Comparison of ENCODE assay signal across 9 cellular contexts in the genomic region with DNA sequence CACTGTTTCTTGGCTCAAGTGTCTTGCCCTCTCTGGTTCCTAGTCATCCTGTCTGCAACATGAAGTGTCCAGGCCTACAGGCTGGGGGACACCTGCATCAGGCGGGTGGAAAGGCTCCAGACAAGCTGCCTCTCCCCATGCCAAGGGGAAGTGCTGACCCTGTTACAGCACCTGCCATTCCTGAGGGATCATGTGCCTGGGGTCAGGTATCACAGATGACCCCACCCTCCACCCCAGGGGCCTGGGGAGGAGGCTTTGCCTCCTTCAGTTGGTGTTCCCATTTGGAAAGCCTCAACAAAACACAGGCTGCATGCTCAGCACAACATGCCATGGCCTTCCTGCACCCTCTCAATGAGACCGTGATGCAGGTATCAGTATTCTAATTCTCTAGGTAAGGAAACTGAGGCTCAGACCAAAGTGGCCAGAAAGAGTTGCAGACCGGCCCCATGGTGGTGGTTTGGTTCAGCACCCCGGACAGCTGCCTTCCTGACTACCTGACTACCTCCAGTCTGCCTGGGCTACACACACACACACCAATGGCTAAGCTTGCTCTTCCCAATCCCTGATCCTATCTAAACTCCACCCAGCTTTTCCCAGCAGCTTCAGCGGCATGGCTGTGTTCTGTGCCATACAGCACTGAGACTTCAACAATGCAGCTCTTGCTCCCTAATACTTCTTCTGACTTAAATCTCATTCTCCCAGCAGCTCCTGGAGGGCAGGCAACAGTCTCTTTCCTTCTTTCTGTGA.
DNase-seq lines count a peak whose midpoint lies in the region; ATAC-seq and TF ChIP-seq lines count a peak whose summit lies in the region.
"Had no signal": no experiment of that assay in that cellular context is flagged by ENCODE, and none has a peak within 500 bp of the region (broad histone marks: within the 10 kb centered on the region; RNA-seq: fewer than 3 reads in every experiment).

No MANE protein-coding gene starts in this region.

- no peaks in the 10 kb centered on the region for H3K4me1 Mint-ChIP-seq in stimulated activated naive CD8-positive, alpha-beta T cell treated with anti-CD3 and anti-CD28 coated beads, Interleukin-15, amount 100 ng/mL, for 72 hours

- H3K79me2 ChIP-seq in SK-N-SH (ENCODE audit: insufficient read depth) = no peaks in the 10 kb centered on the region

- H4K20me1 ChIP-seq in SK-N-SH (ENCODE audit: insufficient read depth) = no peaks in the 10 kb centered on the region

- TF ChIP-seq CTCF in SK-N-SH (IDR thresholded peaks at IDR 0.05) = no peak
- TF ChIP-seq CTCF in foreskin keratinocyte (conservative IDR thresholded peaks at IDR 0.05) = no peak

- POLR2A ChIA-PET in SK-N-SH (lab: Yijun Ruan, JAX) = no interaction called here

- no peaks in the 10 kb centered on the region for H3K9me3 ChIP-seq in SK-N-SH

- H3K9me2 ChIP-seq in SK-N-SH = no peaks in the 10 kb centered on the region

- H3K9ac ChIP-seq in SK-N-SH = no peak overlapping the region

- no peak for TF ChIP-seq RAD21 in SK-N-SH (IDR thresholded peaks at IDR 0.05; ENCODE audit: low read length)

- no peak overlapping the region for H3K27ac Mint-ChIP-seq in stimulated activated naive CD8-positive, alpha-beta T cell treated with anti-CD3 and anti-CD28 coated beads, Interleukin-15, amount 100 ng/mL, for 72 hours

- H3K27me3 ChIP-seq in SK-N-SH (ENCODE audit: insufficient read depth) = 0 out of 2 replicates have a peak, but pooled peaks cover 4% of the 10 kb centered on the region
- no peaks in the 10 kb centered on the region for H3K27me3 ChIP-seq in foreskin keratinocyte

- no peaks in the 10 kb centered on the region for H3F3A ChIP-seq in SK-N-SH (replicated peaks; ENCODE audit: insufficient read depth)

- DNase-seq in stimulated activated naive CD8-positive, alpha-beta T cell treated with anti-CD3 and anti-CD28 coated beads, Interleukin-15, Interleukin-2, amounts not matched to agents 100 U/mL and 50 U/mL, for 24 hours = peak; percentile 10
- no peak for DNase-seq in stimulated activated naive CD8-positive, alpha-beta T cell treated with anti-CD3 and anti-CD28 coated beads, Interleukin-15, amount 100 ng/mL, for 72 hours
- DNase-seq in SK-N-SH (no peak), foreskin keratinocyte (peak; percentile 10 to 23), NCI-H526 (lab: John Stamatoyannopoulos, UW) (no peak)
- DNase-seq in stimulated activated naive CD4-positive, alpha-beta T cell (lab: John Stamatoyannopoulos, UW) = no peak

- H3K27me3 Mint-ChIP-seq in stimulated activated naive CD8-positive, alpha-beta T cell treated with anti-CD3 and anti-CD28 coated beads, Interleukin-15, amount 100 ng/mL, for 72 hours = peaks cover 13% of the 10 kb centered on the region

- H3K4me3 ChIP-seq in SK-N-SH (ENCODE audit: low read depth in 2 of 2, low read length in 1 of 2) = no peak overlapping the region
- H3K4me3 ChIP-seq: PC-9 had no signal

- H3K36me3 ChIP-seq in SK-N-SH (replicated peaks in 1 of 2; ENCODE audit: control insufficient read depth in 1 of 2, insufficient read depth in 2 of 2, low read length in 1 of 2) = no peaks in the 10 kb centered on the region

- no peak for TF ChIP-seq EP300 in SK-N-SH (IDR thresholded peaks at IDR 0.05; ENCODE audit: borderline replicate concordance in 1 of 2, low read depth in 1 of 2, low read length in 1 of 2)

- no peak for ATAC-seq in stimulated activated naive CD8-positive, alpha-beta T cell treated with anti-CD3 and anti-CD28 coated beads, Interleukin-15, Interleukin-2, amounts not matched to agents 100 U/mL and 50 U/mL, for 24 hours
- ATAC-seq in stimulated activated naive CD8-positive, alpha-beta T cell treated with anti-CD3 and anti-CD28 coated beads, Interleukin-15, amount 100 ng/mL, for 72 hours = no peak
- ATAC-seq in foreskin keratinocyte (peak; percentile 61), GM19395 (IDR thresholded peaks at IDR 0.05; ENCODE audit: unreplicated experiment) (no peak), HG02610 (IDR thresholded peaks at IDR 0.05; ENCODE audit: unreplicated experiment) (no peak)

- 35% methylated on average over 2 of the region's 5 CpGs for WGBS in SK-N-SH (ENCODE audit: low lambda C conversion rate)

- CTCF ChIA-PET in SK-N-SH (lab: Yijun Ruan, JAX) = interaction anchor here (1.1 kb wide), 1 partner anchor 53 kb away, joined by 5 read pairs; no protein-coding TSS in a partner anchor

- H3K27ac ChIP-seq in SK-N-SH (ENCODE audit: low read depth in 2 of 2, low read length in 1 of 2) (no peak overlapping the region), foreskin keratinocyte (no peak overlapping the region)
- H3K27ac ChIP-seq: PC-9 had no signal

- H3K9me3 Mint-ChIP-seq in stimulated activated naive CD8-positive, alpha-beta T cell treated with anti-CD3 and anti-CD28 coated beads, Interleukin-15, amount 100 ng/mL, for 72 hours = peaks cover 0 to 5% of the 10 kb centered on the region in 2 donors

- H3K4me1 ChIP-seq in SK-N-SH (ENCODE audit: control insufficient read depth in 1 of 2, insufficient read depth in 2 of 2, low read depth in 1 of 2, low read length in 1 of 2) (no peaks in the 10 kb centered on the region), foreskin keratinocyte (no peaks in the 10 kb centered on the region)

- no peak overlapping the region for H2AFZ ChIP-seq in SK-N-SH (ENCODE audit: low read depth)
- H2AFZ ChIP-seq: PC-9 had no signal

- H3K4me2 ChIP-seq in SK-N-SH = no peak overlapping the region
- H3K4me2 ChIP-seq: PC-9 had no signal

- no peak overlapping the region for H3K4me3 Mint-ChIP-seq in stimulated activated naive CD8-positive, alpha-beta T cell treated with anti-CD3 and anti-CD28 coated beads, Interleukin-15, amount 100 ng/mL, for 72 hours

TF ChIP-seq in SK-N-SH, 30 proteins besides CTCF, POLR2A, EP300 and RAD21:
- no peak for TF ChIP-seq SMC3 (IDR thresholded peaks at IDR 0.05; ENCODE audit: low read depth, low read length)
- TF ChIP-seq, protein P1, sequence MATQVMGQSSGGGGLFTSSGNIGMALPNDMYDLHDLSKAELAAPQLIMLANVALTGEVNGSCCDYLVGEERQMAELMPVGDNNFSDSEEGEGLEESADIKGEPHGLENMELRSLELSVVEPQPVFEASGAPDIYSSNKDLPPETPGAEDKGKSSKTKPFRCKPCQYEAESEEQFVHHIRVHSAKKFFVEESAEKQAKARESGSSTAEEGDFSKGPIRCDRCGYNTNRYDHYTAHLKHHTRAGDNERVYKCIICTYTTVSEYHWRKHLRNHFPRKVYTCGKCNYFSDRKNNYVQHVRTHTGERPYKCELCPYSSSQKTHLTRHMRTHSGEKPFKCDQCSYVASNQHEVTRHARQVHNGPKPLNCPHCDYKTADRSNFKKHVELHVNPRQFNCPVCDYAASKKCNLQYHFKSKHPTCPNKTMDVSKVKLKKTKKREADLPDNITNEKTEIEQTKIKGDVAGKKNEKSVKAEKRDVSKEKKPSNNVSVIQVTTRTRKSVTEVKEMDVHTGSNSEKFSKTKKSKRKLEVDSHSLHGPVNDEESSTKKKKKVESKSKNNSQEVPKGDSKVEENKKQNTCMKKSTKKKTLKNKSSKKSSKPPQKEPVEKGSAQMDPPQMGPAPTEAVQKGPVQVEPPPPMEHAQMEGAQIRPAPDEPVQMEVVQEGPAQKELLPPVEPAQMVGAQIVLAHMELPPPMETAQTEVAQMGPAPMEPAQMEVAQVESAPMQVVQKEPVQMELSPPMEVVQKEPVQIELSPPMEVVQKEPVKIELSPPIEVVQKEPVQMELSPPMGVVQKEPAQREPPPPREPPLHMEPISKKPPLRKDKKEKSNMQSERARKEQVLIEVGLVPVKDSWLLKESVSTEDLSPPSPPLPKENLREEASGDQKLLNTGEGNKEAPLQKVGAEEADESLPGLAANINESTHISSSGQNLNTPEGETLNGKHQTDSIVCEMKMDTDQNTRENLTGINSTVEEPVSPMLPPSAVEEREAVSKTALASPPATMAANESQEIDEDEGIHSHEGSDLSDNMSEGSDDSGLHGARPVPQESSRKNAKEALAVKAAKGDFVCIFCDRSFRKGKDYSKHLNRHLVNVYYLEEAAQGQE (IDR thresholded peaks at IDR 0.05; ENCODE audit: low read depth, low read length) = peak; percentile 95

Comparison
In these comparisons a context has a peak if more than half of its experiments do, and no peak if none do; other contexts are left out.
1. DNase-seq: peak in stimulated activated naive CD8-positive, alpha-beta T cell treated with anti-CD3 and anti-CD28 coated beads, Interleukin-15, Interleukin-2, amounts not matched to agents 100 U/mL and 50 U/mL, for 24 hours (single experiment) and foreskin keratinocyte (2 of 2); none in stimulated activated naive CD8-positive, alpha-beta T cell treated with anti-CD3 and anti-CD28 coated beads, Interleukin-15, amount 100 ng/mL, for 72 hours (0 of 2), SK-N-SH (single experiment), stimulated activated naive CD4-positive, alpha-beta T cell (0 of 6) and NCI-H526 (0 of 2).